ENCODE assay signal across 24 cellular contexts in the genomic region with DNA sequence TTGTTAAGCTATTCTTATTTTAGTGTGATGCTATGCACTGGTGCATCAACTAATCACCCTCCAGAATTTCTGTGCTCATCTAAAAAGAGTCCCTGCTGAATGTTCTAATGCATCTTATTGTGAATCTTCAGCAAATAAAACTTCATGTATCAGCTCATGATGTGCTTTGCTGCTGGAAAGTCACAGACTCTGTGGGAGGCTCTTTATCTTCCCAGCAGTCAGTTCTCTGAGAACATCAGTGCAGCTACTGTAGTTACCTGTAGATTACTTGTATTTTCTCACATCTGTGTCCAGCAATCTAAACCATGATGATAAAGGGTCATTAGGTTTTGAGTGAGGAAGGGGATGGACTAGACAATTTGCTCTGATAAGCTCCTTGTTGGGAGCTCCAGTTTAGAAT.
DNase-seq lines count a peak whose midpoint lies in the region; ATAC-seq and TF ChIP-seq lines count a peak whose summit lies in the region.
"Had no signal": no experiment of that assay in that cellular context is flagged by ENCODE, and none has a peak within 500 bp of the region (broad histone marks: within the 10 kb centered on the region; RNA-seq: fewer than 3 reads in every experiment).

No MANE protein-coding gene starts in this region.

- no peaks in the 10 kb centered on the region for H3K27me3 ChIP-seq in HUES48 (ENCODE audit: control insufficient read depth, insufficient read depth, low read length)
- H3K27me3 ChIP-seq in neural cell (ENCODE audit: insufficient read depth, low read depth, low read length) = no peaks in the 10 kb centered on the region
- H3K27me3 ChIP-seq in stomach = no peaks in the 10 kb centered on the region
- H3K27me3 ChIP-seq in CD4-positive, alpha-beta T cell (ENCODE audit: control insufficient read depth, insufficient read depth, low read length) = no peaks in the 10 kb centered on the region

- peaks cover 5% of the 10 kb centered on the region for H3K36me3 Mint-ChIP-seq in CD4-positive, alpha-beta T cell (ENCODE audit: low read depth)

- no peaks in the 10 kb centered on the region for H3K27me3 Mint-ChIP-seq in CD4-positive, alpha-beta T cell
- H3K27me3 Mint-ChIP-seq: B cell; CD8-positive, alpha-beta memory T cell had no signal

- H3K79me2 ChIP-seq in neural cell (replicated peaks; ENCODE audit: insufficient read depth, low read length) = no peaks in the 10 kb centered on the region

- no peaks in the 10 kb centered on the region for H4K20me1 ChIP-seq in neural cell (ENCODE audit: insufficient read depth)

- no peaks in the 10 kb centered on the region for H3K4me1 Mint-ChIP-seq in CD4-positive, alpha-beta T cell (ENCODE audit: low read depth)
- H3K4me1 Mint-ChIP-seq: B cell; CD8-positive, alpha-beta memory T cell had no signal

- TF ChIP-seq EP300 in neural cell (conservative IDR thresholded peaks at IDR 0.05; ENCODE audit: poor library complexity, severe bottlenecking) (peak; percentile 19), stomach (IDR thresholded peaks at IDR 0.05) (no peak)

- CTCF ChIA-PET in CD4-positive, alpha-beta T cell (lab: Charles Lee) = interaction anchor here (2.0 kb wide), 1 partner anchor 13 kb away, joined by 5 read pairs; no protein-coding TSS in a partner anchor

- H3K9ac ChIP-seq in HUES48 (ENCODE audit: low read depth, low read length) (0 out of 2 replicates have a peak overlapping the region, but pooled peaks have one; percentile 1), neural cell (ENCODE audit: low read length) (no peak overlapping the region)

- DNase-seq in NCI-H1105 treated with DMSO at 0.1 percent for 48 hours (lab: John Stamatoyannopoulos, UW) (peak; percentile 24), NCI-H1105 (lab: John Stamatoyannopoulos, UW) (no peak), NCI-H1930 (lab: John Stamatoyannopoulos, UW) (peak; percentile 73 to 75), stomach (no peak), hypothalamus (lab: John Stamatoyannopoulos, UW) (no peak)
- DNase-seq in CD4-positive, alpha-beta T cell = no peak
- DNase-seq: CD8-positive, alpha-beta memory T cell; DMS153; DND-41; MV-4-11; NCI-H1694 treated with DMSO at 0.1 percent for 48 hours; NCI-H2081 treated with DMSO at 0.1 percent for 48 hours; NCI-H2171 treated with DMSO at 0.1 percent for 48 hours; NCI-H446; NCI-H524 treated with DMSO at 0.1 percent for 48 hours; SHP77 had no signal

- H3K36me3 ChIP-seq in HUES48 (ENCODE audit: control insufficient read depth, insufficient read depth, low read length) (no peaks in the 10 kb centered on the region), neural cell (ENCODE audit: insufficient read depth, low read length) (no peaks in the 10 kb centered on the region), stomach (no peaks in the 10 kb centered on the region)

- no peak for TF ChIP-seq POLR2A in stomach (IDR thresholded peaks at IDR 0.05)

- H3K9me3 Mint-ChIP-seq in CD4-positive, alpha-beta T cell = no peaks in the 10 kb centered on the region
- H3K9me3 Mint-ChIP-seq: CD8-positive, alpha-beta memory T cell had no signal

- H3F3A ChIP-seq in neural cell (ENCODE audit: insufficient read depth, low read length, poor library complexity, severe bottlenecking) = no peaks in the 10 kb centered on the region

- H3K4me1 ChIP-seq in HUES48 (ENCODE audit: control insufficient read depth, insufficient read depth, low read length) = peaks cover 34% of the 10 kb centered on the region
- H3K4me1 ChIP-seq in stomach = no peaks in the 10 kb centered on the region

- H3K9me2 ChIP-seq in neural cell (ENCODE audit: insufficient read depth, low read length) = no peaks in the 10 kb centered on the region

- no peak overlapping the region for H2AFZ ChIP-seq in neural cell (ENCODE audit: low read depth, low read length)

- TF ChIP-seq CTCF in neural cell (IDR thresholded peaks at IDR 0.05; ENCODE audit: poor library complexity, severe bottlenecking) (no peak), stomach (IDR thresholded peaks at IDR 0.05) (no peak)
- no peak for TF ChIP-seq CTCF in CD4-positive, alpha-beta T cell (IDR thresholded peaks at IDR 0.05)

- no peak overlapping the region for H3K4me3 Mint-ChIP-seq in CD4-positive, alpha-beta T cell
- H3K4me3 Mint-ChIP-seq: B cell; CD8-positive, alpha-beta memory T cell had no signal

- TF ChIP-seq RAD21 in neural cell (conservative IDR thresholded peaks at IDR 0.05) = no peak

- no peak overlapping the region for H3K4me2 ChIP-seq in neural cell (ENCODE audit: low read length)

- H3K27ac ChIP-seq in HUES48 (ENCODE audit: low read depth, low read length) = peak overlapping the region; percentile 42
- no peak overlapping the region for H3K27ac ChIP-seq in neural cell (ENCODE audit: low read length)
- H3K27ac ChIP-seq in stomach = no peak overlapping the region
- no peak overlapping the region for H3K27ac ChIP-seq in CD4-positive, alpha-beta T cell (ENCODE audit: low read depth, low read length)
- H3K27ac ChIP-seq: 22Rv1, C4-2B, RWPE1 had no signal

- intact Hi-C loops in stomach (cut with DNase I; ENCODE audit: low total_unique reads) = no loop called here
- intact Hi-C loops in CD4-positive, alpha-beta T cell (cut with DNase I, micrococcal nuclease) = no loop called here

- ATAC-seq in CD4-positive, alpha-beta T cell (ENCODE audit: poor library complexity) = no peak
- ATAC-seq: K562, Panc1 had no signal

- H3K4me3 ChIP-seq in HUES48 (ENCODE audit: low read depth, low read length) (no peak overlapping the region), neural cell (ENCODE audit: low read length) (no peak overlapping the region), stomach (no peak overlapping the region)
- H3K4me3 ChIP-seq: K562 had no signal

- no peaks in the 10 kb centered on the region for H3K9me3 ChIP-seq in HUES48 (ENCODE audit: control insufficient read depth, insufficient read depth, low read length)
- H3K9me3 ChIP-seq in neural cell (ENCODE audit: low read length) = no peaks in the 10 kb centered on the region
- H3K9me3 ChIP-seq in stomach = no peaks in the 10 kb centered on the region
- H3K9me3 ChIP-seq in CD4-positive, alpha-beta T cell (ENCODE audit: control insufficient read depth, low read length) = no peaks in the 10 kb centered on the region

- H3K27ac Mint-ChIP-seq in CD4-positive, alpha-beta T cell = no peak overlapping the region
- H3K27ac Mint-ChIP-seq: B cell; CD8-positive, alpha-beta memory T cell had no signal

- POLR2A ChIA-PET in CD4-positive, alpha-beta T cell (lab: Charles Lee) = interaction anchor here (0.6 kb wide), 1 partner anchor 553 kb away, joined by 3 read pairs; no protein-coding TSS in a partner anchor

TF ChIP-seq in neural cell, 6 proteins besides CTCF, POLR2A, EP300 and RAD21:
- TF ChIP-seq SMC3 (conservative IDR thresholded peaks at IDR 0.05; ENCODE audit: poor library complexity) (peak; percentile 29), TAF1 (IDR thresholded peaks at IDR 0.05; ENCODE audit: low read depth) (no peak), POLR2AphosphoS5 (IDR thresholded peaks at IDR 0.05) (peak; percentile 78)

Comparison
In these comparisons a context has a peak if more than half of its experiments do, and no peak if none do; other contexts are left out.
1. DNase-seq: peak in NCI-H1105 treated with DMSO at 0.1 percent for 48 hours (single experiment) and NCI-H1930 (2 of 2); none in NCI-H1105 (single experiment), stomach (single experiment), CD4-positive, alpha-beta T cell (0 of 10) and hypothalamus (0 of 51).